19 cellular contexts compared by ENCODE assay signal in genomic region chr19:8212916-8213315, GRCh38. TPM values are rescaled to one million over a fixed set of nuclear protein-coding genes. Genes with fewer than 3 reads are reported as not detected.
DNase-seq lines count a peak whose midpoint lies in the region; ATAC-seq and TF ChIP-seq lines count a peak whose summit lies in the region.
"Had no signal": no experiment of that assay in that cellular context is flagged by ENCODE, and none has a peak within 500 bp of the region (broad histone marks: within the 10 kb centered on the region; RNA-seq: fewer than 3 reads in every experiment).

No MANE protein-coding gene starts in this region.

- peaks cover 55% of the 10 kb centered on the region for H3K4me1 ChIP-seq in OCI-LY1 (ENCODE audit: insufficient read depth, low read length, severe bottlenecking)

- peaks cover 7% of the 10 kb centered on the region; the same call in 1 of the 2 replicates for H3K79me2 ChIP-seq in OCI-LY1 (ENCODE audit: insufficient read depth, low read length)

- H3K9me3 ChIP-seq in OCI-LY1 (ENCODE audit: low read length) = no peaks in the 10 kb centered on the region
- H3K9me3 ChIP-seq: HAP-1, SK-N-SH had no signal

- H2AFZ ChIP-seq in OCI-LY1 (ENCODE audit: low read length) = no peak overlapping the region

- no peaks in the 10 kb centered on the region for H3K36me3 ChIP-seq in OCI-LY1 (ENCODE audit: insufficient read depth, low read length)

- no peaks in the 10 kb centered on the region for H3F3A ChIP-seq in OCI-LY1 (ENCODE audit: insufficient read depth, low read length)

- peak overlapping the region; percentile 60 for H3K27ac ChIP-seq in OCI-LY1 (ENCODE audit: low read depth, low read length, poor library complexity, severe bottlenecking)

- H3K27ac Mint-ChIP-seq in activated naive CD8-positive, alpha-beta T cell treated with anti-CD3 and anti-CD28 coated beads, Interleukin-2, amount 50 U/mL, for 24 hours = peak overlapping the region; percentile 8
- H3K27ac Mint-ChIP-seq in activated naive CD8-positive, alpha-beta T cell treated with anti-CD3 and anti-CD28 coated beads for 36 hours = no peak overlapping the region
- H3K27ac Mint-ChIP-seq in immature natural killer cell = peak overlapping the region in 4 of 6 donors; percentile 30 to 79 (median 64)
- peak overlapping the region; percentile 39 for H3K27ac Mint-ChIP-seq in stimulated activated naive B cell treated with anti-CD40 and anti-IgM and Interleukin-4, amounts not matched to agents 10 μg/mL and 1 μg/mL and 100 μg/mL, for 72 hours

- H3K9ac ChIP-seq in OCI-LY1 (ENCODE audit: low read length) = no peak overlapping the region
- H3K9ac ChIP-seq: SK-N-SH had no signal

- no peak for TF ChIP-seq CTCF in OCI-LY1 (IDR thresholded peaks at IDR 0.05; ENCODE audit: low read length)

- no peaks in the 10 kb centered on the region for H3K9me3 Mint-ChIP-seq in activated naive CD8-positive, alpha-beta T cell treated with anti-CD3 and anti-CD28 coated beads, Interleukin-2, amount 50 U/mL, for 24 hours
- H3K9me3 Mint-ChIP-seq in activated naive CD8-positive, alpha-beta T cell treated with anti-CD3 and anti-CD28 coated beads for 36 hours = no peaks in the 10 kb centered on the region
- H3K9me3 Mint-ChIP-seq in immature natural killer cell = no peaks in the 10 kb centered on the region
- H3K9me3 Mint-ChIP-seq in stimulated activated naive B cell treated with anti-CD40 and anti-IgM and Interleukin-4, amounts not matched to agents 10 μg/mL and 1 μg/mL and 100 μg/mL, for 72 hours = no peaks in the 10 kb centered on the region

- H3K4me1 Mint-ChIP-seq in activated naive CD8-positive, alpha-beta T cell treated with anti-CD3 and anti-CD28 coated beads, Interleukin-2, amount 50 U/mL, for 24 hours = peaks cover 24% of the 10 kb centered on the region
- H3K4me1 Mint-ChIP-seq in activated naive CD8-positive, alpha-beta T cell treated with anti-CD3 and anti-CD28 coated beads for 36 hours = peaks cover 30% of the 10 kb centered on the region
- peaks cover 50 to 58% of the 10 kb centered on the region in 2 donors for H3K4me1 Mint-ChIP-seq in immature natural killer cell
- peaks cover 43 to 77% of the 10 kb centered on the region in 2 donors for H3K4me1 Mint-ChIP-seq in stimulated activated naive B cell treated with anti-CD40 and anti-IgM and Interleukin-4, amounts not matched to agents 10 μg/mL and 1 μg/mL and 100 μg/mL, for 72 hours

- no peaks in the 10 kb centered on the region for H4K20me1 ChIP-seq in OCI-LY1 (ENCODE audit: insufficient read depth, low read length)

- no peak overlapping the region for H3K4me3 Mint-ChIP-seq in activated naive CD8-positive, alpha-beta T cell treated with anti-CD3 and anti-CD28 coated beads, Interleukin-2, amount 50 U/mL, for 24 hours
- H3K4me3 Mint-ChIP-seq in activated naive CD8-positive, alpha-beta T cell treated with anti-CD3 and anti-CD28 coated beads for 36 hours = no peak overlapping the region
- H3K4me3 Mint-ChIP-seq in immature natural killer cell = peak overlapping the region in 2 of 5 donors; percentile 6 to 32
- no peak overlapping the region for H3K4me3 Mint-ChIP-seq in stimulated activated naive B cell treated with anti-CD40 and anti-IgM and Interleukin-4, amounts not matched to agents 10 μg/mL and 1 μg/mL and 100 μg/mL, for 72 hours

- H3K36me3 Mint-ChIP-seq in activated naive CD8-positive, alpha-beta T cell treated with anti-CD3 and anti-CD28 coated beads, Interleukin-2, amount 50 U/mL, for 24 hours (ENCODE audit: low read depth) = peaks cover 6% of the 10 kb centered on the region
- H3K36me3 Mint-ChIP-seq in activated naive CD8-positive, alpha-beta T cell treated with anti-CD3 and anti-CD28 coated beads for 36 hours = peaks cover 9% of the 10 kb centered on the region
- peaks cover 3 to 13% (median 4%) of the 10 kb centered on the region in 3 donors for H3K36me3 Mint-ChIP-seq in immature natural killer cell
- H3K36me3 Mint-ChIP-seq in stimulated activated naive B cell treated with anti-CD40 and anti-IgM and Interleukin-4, amounts not matched to agents 10 μg/mL and 1 μg/mL and 100 μg/mL, for 72 hours = peaks cover 33 to 45% of the 10 kb centered on the region in 2 donors

- H3K27me3 ChIP-seq in OCI-LY1 (ENCODE audit: insufficient read depth, low read length) = no peaks in the 10 kb centered on the region

- no peak overlapping the region for H3K4me3 ChIP-seq in OCI-LY1 (ENCODE audit: low read depth, low read length, poor library complexity, severe bottlenecking)
- H3K4me3 ChIP-seq: HAP-1, K562 had no signal

- no peak overlapping the region for H3K4me2 ChIP-seq in OCI-LY1 (ENCODE audit: low read length)
- H3K4me2 ChIP-seq: SK-N-SH had no signal

- DNase-seq in activated naive CD8-positive, alpha-beta T cell treated with anti-CD3 and anti-CD28 coated beads, Interleukin-2, amount 50 U/mL, for 24 hours = no peak
- DNase-seq in activated naive CD8-positive, alpha-beta T cell treated with anti-CD3 and anti-CD28 coated beads for 36 hours = no peak
- DNase-seq in immature natural killer cell = no peak
- no peak for DNase-seq in stimulated activated naive B cell treated with anti-CD40 and anti-IgM and Interleukin-4, amounts not matched to agents 10 μg/mL and 1 μg/mL and 100 μg/mL, for 72 hours
- no peak for DNase-seq in RKO (ENCODE audit: low spot score)
- DNase-seq in COLO829 (ENCODE audit: low spot score) = no peak
- no peak for DNase-seq in SW480 (ENCODE audit: low spot score)
- DNase-seq: Calu3, DMS79, NCI-H1436, NCI-H2029 treated with DMSO at 0.1 percent for 48 hours, NCI-H510A, NCI-H774, Right ventricle myocardium superior, SK-N-SH had no signal

- H3K9me2 ChIP-seq in OCI-LY1 (ENCODE audit: low read depth, low read length) = no peaks in the 10 kb centered on the region
- H3K9me2 ChIP-seq: SK-N-SH had no signal

- H3K27me3 Mint-ChIP-seq in activated naive CD8-positive, alpha-beta T cell treated with anti-CD3 and anti-CD28 coated beads, Interleukin-2, amount 50 U/mL, for 24 hours = no peaks in the 10 kb centered on the region
- no peaks in the 10 kb centered on the region for H3K27me3 Mint-ChIP-seq in activated naive CD8-positive, alpha-beta T cell treated with anti-CD3 and anti-CD28 coated beads for 36 hours
- peaks cover 0 to 2% (median 0%) of the 10 kb centered on the region in 3 donors for H3K27me3 Mint-ChIP-seq in immature natural killer cell (ENCODE audit: low read depth in 3 of 3)
- H3K27me3 Mint-ChIP-seq in stimulated activated naive B cell treated with anti-CD40 and anti-IgM and Interleukin-4, amounts not matched to agents 10 μg/mL and 1 μg/mL and 100 μg/mL, for 72 hours = no peaks in the 10 kb centered on the region

- ATAC-seq in activated naive CD8-positive, alpha-beta T cell treated with anti-CD3 and anti-CD28 coated beads, Interleukin-2, amount 50 U/mL, for 24 hours = no peak
- no peak for ATAC-seq in stimulated activated naive B cell treated with anti-CD40 and anti-IgM and Interleukin-4, amounts not matched to agents 10 μg/mL and 1 μg/mL and 100 μg/mL, for 72 hours (replicated peaks)
- ATAC-seq: K562, Panc1 had no signal

RNA-seq across cellular contexts. Expression of gene CERS4, which starts 3.7 kb away (rescaled TPM):
- 10 to 100 TPM; 12.8 to 13.2 TPM for total RNA-seq in activated naive CD8-positive, alpha-beta T cell treated with anti-CD3 and anti-CD28 coated beads for 36 hours
- 10 to 100 TPM; 38.0 to 61.1 (median 48.1) TPM for polyA plus RNA-seq in immature natural killer cell
